ENCODE assay signal across 10 cellular contexts in the genomic region with DNA sequence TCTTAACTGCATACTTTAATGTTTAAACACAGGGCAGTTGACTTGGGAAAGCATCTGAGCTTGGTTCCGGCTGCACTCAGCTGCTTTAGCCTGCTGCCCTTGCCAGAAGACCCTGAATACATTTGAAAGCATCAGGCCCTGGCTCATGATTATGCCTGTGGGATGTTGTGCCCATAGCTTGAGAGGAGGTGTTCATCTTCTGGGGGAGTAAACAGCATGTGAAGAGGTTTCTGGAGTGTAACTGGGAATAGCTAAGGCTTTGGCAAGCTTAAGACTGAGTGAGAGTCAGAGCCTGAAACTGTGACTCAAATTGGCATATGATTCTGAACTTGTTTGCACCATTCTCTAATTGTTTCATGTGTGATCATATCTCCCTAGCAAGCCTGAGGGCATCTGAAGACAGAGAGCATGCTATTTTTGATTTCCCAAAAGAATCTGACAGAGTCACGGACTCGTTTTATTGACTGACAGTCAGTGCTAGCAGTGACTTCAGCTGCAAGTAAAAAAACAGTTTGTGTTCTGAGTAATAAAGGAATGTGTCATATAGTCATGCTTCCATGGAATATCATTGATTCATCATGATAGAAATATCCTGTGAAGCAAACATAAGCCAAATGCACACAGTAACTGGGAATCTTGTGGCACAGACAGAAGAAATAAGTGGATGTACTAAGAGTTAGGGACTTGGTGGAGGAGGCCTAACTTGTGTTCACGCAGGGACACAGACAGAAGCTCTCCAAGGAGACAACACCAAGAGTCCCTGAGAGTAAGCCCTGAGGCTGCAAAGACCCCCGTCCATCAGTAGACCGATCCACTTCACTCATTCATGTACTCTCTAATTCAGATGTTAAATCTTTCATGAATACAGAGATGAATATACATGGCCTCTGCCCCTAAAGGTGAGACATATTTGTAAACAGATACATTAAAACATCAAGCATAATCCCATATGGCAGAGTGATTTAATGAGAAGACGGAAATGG.
DNase-seq lines count a peak whose midpoint lies in the region; TF ChIP-seq lines count a peak whose summit lies in the region.
"Had no signal": no experiment of that assay in that cellular context is flagged by ENCODE, and none has a peak within 500 bp of the region (broad histone marks: within the 10 kb centered on the region; RNA-seq: fewer than 3 reads in every experiment).

No MANE protein-coding gene starts in this region.

- no peaks in the 10 kb centered on the region for H3K79me1 ChIP-seq in mesenchymal stem cell (replicated peaks; ENCODE audit: low read length, poor library complexity, severe bottlenecking)

- no peak overlapping the region for H2BK5ac ChIP-seq in mesenchymal stem cell (ENCODE audit: low read depth, low read length, poor library complexity, severe bottlenecking)

- H3K36me3 ChIP-seq in mesenchymal stem cell (ENCODE audit: control insufficient read depth in 1 of 2, insufficient read depth in 2 of 2, low read depth in 1 of 2, low read length in 2 of 2) (no peaks in the 10 kb centered on the region), uterus (no peaks in the 10 kb centered on the region)

- no peak overlapping the region for H3K4me3 ChIP-seq in coronary artery
- H3K4me3 ChIP-seq in mesenchymal stem cell (ENCODE audit: insufficient read depth in 1 of 2, low read depth in 1 of 2, low read length in 2 of 2), result no peak overlapping the region
- H3K4me3 ChIP-seq in uterus, result no peak overlapping the region

- H3K27ac ChIP-seq in coronary artery, result peak overlapping the region; percentile 80 to 93
- H3K27ac ChIP-seq in mesenchymal stem cell (ENCODE audit: low read length, poor library complexity, severe bottlenecking), result peak overlapping the region; percentile 6
- peak overlapping the region; percentile 82 to 98 for H3K27ac ChIP-seq in uterus

- no peak overlapping the region for H4K91ac ChIP-seq in mesenchymal stem cell (ENCODE audit: low read length)

- TF ChIP-seq POLR2A in uterus (IDR thresholded peaks at IDR 0.05), result no peak

- H3K18ac ChIP-seq in mesenchymal stem cell (ENCODE audit: low read depth in 1 of 2, low read length in 2 of 2), result peak overlapping the region in 1 of 2 experiments; percentile 1

- WGBS in mesenchymal stem cell, result 45% methylated on average over 4 of the region's 7 CpGs

- DNase-seq in M059J (ENCODE audit: low read depth) (peak; percentile 90), coronary artery (ENCODE audit: low spot score) (no peak), mesenchymal stem cell (peak; percentile 71), uterus (peak in 1 of 2 donors; percentile 45), NCI-H2227 (lab: John Stamatoyannopoulos, UW; ENCODE audit: unreplicated experiment) (no peak), NCI-H1105 (lab: John Stamatoyannopoulos, UW) (no peak)
- no peak for DNase-seq in activated CD4-positive, alpha-beta T cell treated with anti-CD3 and anti-CD28 coated beads, Interleukin-2, amount 50 U/mL, for 1 hour
- DNase-seq: activated naive CD8-positive, alpha-beta T cell treated with anti-CD3 and anti-CD28 coated beads for 36 hours; kidney; NCI-H187 treated with DMSO at 0.1 percent for 48 hours had no signal

- no peak overlapping the region for H3K4me2 ChIP-seq in mesenchymal stem cell (ENCODE audit: low read length, poor library complexity, severe bottlenecking)

- no peak overlapping the region for H2AK5ac ChIP-seq in mesenchymal stem cell (ENCODE audit: low read length, severe bottlenecking)

- H2BK15ac ChIP-seq in mesenchymal stem cell (ENCODE audit: low read depth, poor library complexity, severe bottlenecking), result no peak overlapping the region

- peak overlapping the region; percentile 77 for H3K9ac ChIP-seq in mesenchymal stem cell (ENCODE audit: low read length)

- H3K9me3 ChIP-seq in mesenchymal stem cell (ENCODE audit: control insufficient read depth, low read length), result no peaks in the 10 kb centered on the region
- H3K9me3 ChIP-seq in uterus, result no peaks in the 10 kb centered on the region

- no peak overlapping the region for H3K4ac ChIP-seq in mesenchymal stem cell (ENCODE audit: low read depth in 1 of 2, low read length in 2 of 2)

- no peak overlapping the region for H2AFZ ChIP-seq in mesenchymal stem cell (ENCODE audit: low read depth, low read length)

- intact Hi-C loops in uterus (cut with DNase I; ENCODE audit: low total_unique reads), result loop anchor here (10.0 kb wide), 1 partner anchor 45 kb away; no protein-coding TSS in a partner anchor

- H2BK120ac ChIP-seq in mesenchymal stem cell (ENCODE audit: low read depth, low read length), result no peak overlapping the region

- no peak overlapping the region for H4K8ac ChIP-seq in mesenchymal stem cell (ENCODE audit: low read length)

- H3K14ac ChIP-seq in mesenchymal stem cell (ENCODE audit: low read length in 2 of 2), result no peak overlapping the region

- TF ChIP-seq CTCF in coronary artery (IDR thresholded peaks at IDR 0.05), result no peak
- no peak for TF ChIP-seq CTCF in uterus (IDR thresholded peaks at IDR 0.05)

- H2BK12ac ChIP-seq in mesenchymal stem cell (ENCODE audit: low read length in 2 of 2), result no peak overlapping the region

- no peak overlapping the region for H3K23ac ChIP-seq in mesenchymal stem cell (ENCODE audit: low read length in 2 of 2)

- peaks cover 1% of the 10 kb centered on the region for H3K4me1 ChIP-seq in mesenchymal stem cell (ENCODE audit: control insufficient read depth, insufficient read depth, low read depth, low read length)
- peaks cover 0 to 8% of the 10 kb centered on the region in 2 donors for H3K4me1 ChIP-seq in uterus

- H3K27me3 ChIP-seq in mesenchymal stem cell (ENCODE audit: control insufficient read depth in 1 of 2, insufficient read depth in 1 of 2, low read length in 2 of 2) (no peaks in the 10 kb centered on the region), uterus (no peaks in the 10 kb centered on the region)

Comparison
In these comparisons a context has a peak if more than half of its experiments do, and no peak if none do; other contexts are left out.
1. DNase-seq: peak in M059J (single experiment) and mesenchymal stem cell (single experiment); none in coronary artery (single experiment), NCI-H2227 (single experiment), activated CD4-positive, alpha-beta T cell treated with anti-CD3 and anti-CD28 coated beads, Interleukin-2, amount 50 U/mL, for 1 hour (single experiment) and NCI-H1105 (single experiment).
2. H3K27ac ChIP-seq: peak in every context shown above with its lines; median percentile 90 in uterus; 86 in coronary artery; 6 in mesenchymal stem cell.